In genomic region chr2:159195719-159196118, GRCh38 we compare ENCODE assay signal across 28 cellular contexts.
A peak's percentile ranks its signal among the peaks of the same experiment; 100 is the strongest.
DNase-seq lines count a peak whose midpoint lies in the region; ATAC-seq and TF ChIP-seq lines count a peak whose summit lies in the region.
"Had no signal": no experiment of that assay in that cellular context is flagged by ENCODE, and none has a peak within 500 bp of the region (broad histone marks: within the 10 kb centered on the region; RNA-seq: fewer than 3 reads in every experiment).

No MANE protein-coding gene starts in this region.

- H3K27me3 Mint-ChIP-seq in endodermal cell (ENCODE audit: insufficient read depth) = no peaks in the 10 kb centered on the region
- H3K27me3 Mint-ChIP-seq: naive B cell; stimulated activated naive CD8-positive, alpha-beta T cell treated with anti-CD3 and anti-CD28 coated beads, Interleukin-15, amount 100 ng/mL, for 72 hours had no signal

- H3K4me1 Mint-ChIP-seq in endodermal cell = peaks cover 10% of the 10 kb centered on the region
- H3K4me1 Mint-ChIP-seq: GM23338, naive B cell had no signal

- H3K4me3 Mint-ChIP-seq in endodermal cell = no peak overlapping the region
- H3K4me3 Mint-ChIP-seq: activated T-cell treated with anti-CD3 and anti-CD28 coated beads, Interleukin-2, amount 50 U/mL, for 72 hours; GM23338; IgD-negative memory B cell; immature natural killer cell; naive B cell; stimulated activated naive CD8-positive, alpha-beta T cell treated with anti-CD3 and anti-CD28 coated beads, Interleukin-15, amount 100 ng/mL, for 72 hours; T-helper 2 cell treated with Interferon-gamma antibody and Interleukin-4, amounts not matched to agents 5 μg/mL and 100 μg/mL, for 36 hours had no signal

- DNase-seq in endodermal cell = no peak
- no peak for DNase-seq in right atrium auricular region (ENCODE audit: low spot score)
- peak; percentile 46 for DNase-seq in pons (ENCODE audit: low spot score)
- DNase-seq in upper lobe of right lung = no peak
- no peak for DNase-seq in lower lobe of right lung
- no peak for DNase-seq in GF-D8 (lab: John Stamatoyannopoulos, UW)
- no peak for DNase-seq in NCI-H510A (lab: John Stamatoyannopoulos, UW)
- DNase-seq: activated CD4-positive, alpha-beta T cell treated with anti-CD3 and anti-CD28 coated beads, Interleukin-2, amount 50 U/mL, for 48 hours; activated CD4-positive, CD25-positive, alpha-beta regulatory T cell treated with anti-CD3 and anti-CD28 coated beads, Interleukin-2, amount 50 U/mL, for 72 hours; activated naive CD4-positive, alpha-beta T cell treated with Interleukin-2 at 50 U/mL for 16 hours; activated T-cell treated with anti-CD3 and anti-CD28 coated beads, Interleukin-2, amount 50 U/mL, for 72 hours; brain microvascular endothelial cell; Calu3; DMS79; foreskin melanocyte; immature natural killer cell; naive B cell; NCI-H146; NCI-H345; NCI-H748 treated with DMSO at 0.1 percent for 48 hours; SHP77 treated with DMSO at 0.1 percent for 48 hours; stimulated activated CD8-positive, alpha-beta memory T cell treated with anti-CD3 and anti-CD28 coated beads, Interleukin-4, amount 100 ng/mL, for 48 hours; stimulated activated naive CD8-positive, alpha-beta T cell treated with anti-CD3 and anti-CD28 coated beads, Interleukin-15, amount 100 ng/mL, for 72 hours; tibial artery had no signal

- ATAC-seq in upper lobe of right lung (peak; percentile 10), lower lobe of right lung (no peak)
- ATAC-seq: activated T-cell treated with anti-CD3 and anti-CD28 coated beads, Interleukin-2, amount 50 U/mL, for 72 hours; GM23338 had no signal

- no peaks in the 10 kb centered on the region for H3K27me3 ChIP-seq in endodermal cell (ENCODE audit: control insufficient read depth, insufficient read depth, low read length, poor library complexity, severe bottlenecking)
- no peaks in the 10 kb centered on the region for H3K27me3 ChIP-seq in right atrium auricular region
- H3K27me3 ChIP-seq in upper lobe of right lung = no peaks in the 10 kb centered on the region
- H3K27me3 ChIP-seq in lower lobe of right lung (ENCODE audit: low read depth) = no peaks in the 10 kb centered on the region
- H3K27me3 ChIP-seq: brain microvascular endothelial cell, dorsolateral prefrontal cortex, tibial artery had no signal

- whole genome bisulfite sequencing in endodermal cell (ENCODE audit: insufficient coverage in 1 of 2, insufficient read length in 1 of 2), 2 experiments = 95 to 100% methylated on average over 5 to 6 of the region's 6 CpGs

- intact Hi-C loops in upper lobe of right lung (cut with DNase I) = no loop called here
- intact Hi-C loops in lower lobe of right lung (cut with DNase I) = no loop called here

- H3K9me3 ChIP-seq in endodermal cell (ENCODE audit: control insufficient read depth, low read length) = no peaks in the 10 kb centered on the region
- H3K9me3 ChIP-seq in right atrium auricular region = no peaks in the 10 kb centered on the region
- no peaks in the 10 kb centered on the region for H3K9me3 ChIP-seq in upper lobe of right lung
- no peaks in the 10 kb centered on the region for H3K9me3 ChIP-seq in lower lobe of right lung
- H3K9me3 ChIP-seq: tibial artery had no signal

- H3K4me3 ChIP-seq in endodermal cell (ENCODE audit: low read length) (no peak overlapping the region), right atrium auricular region (no peak overlapping the region), upper lobe of right lung (no peak overlapping the region), lower lobe of right lung (no peak overlapping the region)
- H3K4me3 ChIP-seq: dorsolateral prefrontal cortex, GM23338, tibial artery had no signal

- no peak overlapping the region for H3K9ac ChIP-seq in endodermal cell (ENCODE audit: extremely low read depth, low read length, poor library complexity, severe bottlenecking)

- no peaks in the 10 kb centered on the region for H3K9me3 Mint-ChIP-seq in endodermal cell
- H3K9me3 Mint-ChIP-seq: activated T-cell treated with anti-CD3 and anti-CD28 coated beads, Interleukin-2, amount 50 U/mL, for 72 hours; GM23338; IgD-negative memory B cell; immature natural killer cell; naive B cell; stimulated activated naive CD8-positive, alpha-beta T cell treated with anti-CD3 and anti-CD28 coated beads, Interleukin-15, amount 100 ng/mL, for 72 hours; T-helper 2 cell treated with Interferon-gamma antibody and Interleukin-4, amounts not matched to agents 5 μg/mL and 100 μg/mL, for 36 hours had no signal

- no peaks in the 10 kb centered on the region for H3K36me3 Mint-ChIP-seq in endodermal cell (ENCODE audit: low read depth)
- H3K36me3 Mint-ChIP-seq: IgD-negative memory B cell, immature natural killer cell, naive B cell had no signal

- peak overlapping the region; percentile 4 for H3K27ac Mint-ChIP-seq in endodermal cell
- H3K27ac Mint-ChIP-seq: activated T-cell treated with anti-CD3 and anti-CD28 coated beads, Interleukin-2, amount 50 U/mL, for 72 hours; GM23338; IgD-negative memory B cell; stimulated activated naive CD8-positive, alpha-beta T cell treated with anti-CD3 and anti-CD28 coated beads, Interleukin-15, amount 100 ng/mL, for 72 hours; T-helper 2 cell treated with Interferon-gamma antibody and Interleukin-4, amounts not matched to agents 5 μg/mL and 100 μg/mL, for 36 hours had no signal

- no peak overlapping the region for H3K27ac ChIP-seq in endodermal cell (ENCODE audit: low read depth, low read length)
- H3K27ac ChIP-seq in right atrium auricular region = peak overlapping the region; percentile 54 to 73
- H3K27ac ChIP-seq in upper lobe of right lung = no peak overlapping the region
- no peak overlapping the region for H3K27ac ChIP-seq in lower lobe of right lung
- H3K27ac ChIP-seq: brain microvascular endothelial cell had no signal

- TF ChIP-seq CTCF in endodermal cell (conservative IDR thresholded peaks at IDR 0.05) = no peak
- TF ChIP-seq CTCF in right atrium auricular region (IDR thresholded peaks at IDR 0.05) = no peak
- no peak for TF ChIP-seq CTCF in upper lobe of right lung (IDR thresholded peaks at IDR 0.05)
- no peak for TF ChIP-seq CTCF in lower lobe of right lung (IDR thresholded peaks at IDR 0.05)

- H3K4me1 ChIP-seq in endodermal cell (ENCODE audit: control insufficient read depth, insufficient read depth, low read length) (peaks cover 6% of the 10 kb centered on the region), right atrium auricular region (peaks cover 0 to 52% of the 10 kb centered on the region in 2 donors), upper lobe of right lung (peaks cover 4% of the 10 kb centered on the region), lower lobe of right lung (peaks cover 10% of the 10 kb centered on the region)

- H3K36me3 ChIP-seq in endodermal cell (ENCODE audit: control insufficient read depth, insufficient read depth, low read length) (peaks cover 89% of the 10 kb centered on the region), right atrium auricular region (peaks cover 41% of the 10 kb centered on the region), upper lobe of right lung (peaks cover 66% of the 10 kb centered on the region), lower lobe of right lung (peaks cover 59% of the 10 kb centered on the region)

Comparison
In these comparisons a context has a peak if more than half of its experiments do, and no peak if none do; other contexts are left out.
1. H3K27ac ChIP-seq: peak in right atrium auricular region (2 of 2); none in endodermal cell (single experiment), upper lobe of right lung (single experiment) and lower lobe of right lung (single experiment).